ENCODE assay signal across 36 cellular contexts in genomic region chr6:150662814-150663213, GRCh38.
"Had no signal": no experiment of that assay in that cellular context is flagged by ENCODE, and none has a peak within 500 bp of the region (broad histone marks: within the 10 kb centered on the region; RNA-seq: fewer than 3 reads in every experiment).

No MANE protein-coding gene starts in this region.

- H3K36me3 ChIP-seq: ascending aorta, cardiac muscle cell, MG63, Peyer's patch, SJSA1 had no signal

- H3K27me3 ChIP-seq: ascending aorta, cardiac muscle cell, MG63, Peyer's patch had no signal

- DNase-seq: activated CD4-positive, alpha-beta T cell treated with anti-CD3 and anti-CD28 coated beads, Interleukin-2, amount 10 ng/mL, durations not matched to agents 24 days and 14 days; activated CD4-positive, alpha-beta T cell treated with anti-CD3 and anti-CD28 coated beads, Interleukin-2, amount 50 U/mL, for 4 hours; activated CD8-positive, alpha-beta T cell treated with anti-CD3 and anti-CD28 coated beads for 36 hours; activated effector memory CD4-positive, alpha-beta T cell treated with anti-CD3 and anti-CD28 coated beads, Interleukin-2, amount 50 U/mL, for 16 hours; activated naive CD4-positive, alpha-beta T cell treated with Interleukin-2 at 50 U/mL for 16 hours; activated naive CD8-positive, alpha-beta T cell treated with anti-CD3 and anti-CD28 coated beads, Interleukin-2, amount 10 ng/mL, durations not matched to agents 7 days and 5 days; activated T-cell treated with anti-CD3 and anti-CD28 coated beads, Interleukin-2, amount 50 U/mL, for 1 hour; activated T-cell treated with anti-CD3 and anti-CD28 coated beads, Interleukin-2, amount 50 U/mL, for 72 hours; amygdala; Kasumi-1; KG1; MG63; NCI-H1048; NCI-H1417; NCI-H1694 treated with DMSO at 0.1 percent for 48 hours; NCI-H2029; NCI-H2107; NCI-H2171; NCI-H510A; NCI-H526; NCI-H748 treated with DMSO at 0.1 percent for 48 hours; NK-92 treated with Interleukin-12 subunit alpha and Interleukin-12 subunit beta, amount 100 ng/mL, for 24 hours; PC-3; Peyer's patch; RPMI8226; SHP77 treated with DMSO at 0.1 percent for 48 hours; SK-N-SH had no signal

- ATAC-seq: activated CD8-positive, alpha-beta T cell treated with anti-CD3 and anti-CD28 coated beads for 36 hours; activated T-cell treated with anti-CD3 and anti-CD28 coated beads, Interleukin-2, amount 50 U/mL, for 72 hours; activated T-helper 17 cell treated with anti-CD3 and anti-CD28 coated beads, Interleukin-2, amount 50 U/mL, for 72 hours; PC-3 had no signal

- H3K4me2 ChIP-seq: SK-N-SH had no signal

- H3K9me3 ChIP-seq: ascending aorta, MG63, Peyer's patch, SJSA1, SK-N-SH had no signal

- H3K27ac ChIP-seq: ascending aorta, cardiac muscle cell, Peyer's patch, SJSA1 had no signal

- H3K9ac ChIP-seq: SK-N-SH had no signal

- FAIRE-seq: TTC549 had no signal

- H3K4me3 ChIP-seq: ascending aorta, cardiac muscle cell, MG63, Peyer's patch, SJSA1 had no signal

- H3K27ac Mint-ChIP-seq: activated CD4-positive, alpha-beta T cell treated with anti-CD3 and anti-CD28 coated beads, Interleukin-2, amount 10 ng/mL, durations not matched to agents 24 days and 14 days; activated CD8-positive, alpha-beta T cell treated with anti-CD3 and anti-CD28 coated beads for 36 hours; activated naive CD4-positive, alpha-beta T cell treated with anti-CD3 and anti-CD28 coated beads, Interleukin-2, amount 50 U/mL, for 24 hours; activated naive CD8-positive, alpha-beta T cell treated with anti-CD3 and anti-CD28 coated beads, Interleukin-2, amount 10 ng/mL, durations not matched to agents 7 days and 5 days; activated T-cell treated with anti-CD3 and anti-CD28 coated beads, Interleukin-2, amount 50 U/mL, for 72 hours; T-helper 1 cell treated with Interleukin-12 subunit alpha and Interleukin-12 subunit beta and Interleukin-4 antibody, amounts not matched to agents 30 μg/mL and 1 μg/mL, for 36 hours; T-helper 2 cell treated with Interferon-gamma antibody and Interleukin-4, amounts not matched to agents 5 μg/mL and 100 μg/mL, for 36 hours had no signal

- H3K36me3 Mint-ChIP-seq: activated naive CD4-positive, alpha-beta T cell treated with anti-CD3 and anti-CD28 coated beads, Interleukin-2, amount 50 U/mL, for 24 hours; activated naive CD8-positive, alpha-beta T cell treated with anti-CD3 and anti-CD28 coated beads, Interleukin-2, amount 10 ng/mL, durations not matched to agents 7 days and 5 days had no signal

- H3K4me3 Mint-ChIP-seq: activated CD4-positive, alpha-beta T cell treated with anti-CD3 and anti-CD28 coated beads, Interleukin-2, amount 10 ng/mL, durations not matched to agents 24 days and 14 days; activated CD8-positive, alpha-beta T cell treated with anti-CD3 and anti-CD28 coated beads for 36 hours; activated naive CD4-positive, alpha-beta T cell treated with anti-CD3 and anti-CD28 coated beads, Interleukin-2, amount 50 U/mL, for 24 hours; activated naive CD8-positive, alpha-beta T cell treated with anti-CD3 and anti-CD28 coated beads, Interleukin-2, amount 10 ng/mL, durations not matched to agents 7 days and 5 days; activated T-cell treated with anti-CD3 and anti-CD28 coated beads, Interleukin-2, amount 50 U/mL, for 72 hours; activated T-helper 17 cell treated with anti-CD3 and anti-CD28 coated beads, Interleukin-2, amount 50 U/mL, for 72 hours; central memory CD8-positive, alpha-beta T cell; T-helper 1 cell treated with Interleukin-12 subunit alpha and Interleukin-12 subunit beta and Interleukin-4 antibody, amounts not matched to agents 30 μg/mL and 1 μg/mL, for 36 hours; T-helper 2 cell treated with Interferon-gamma antibody and Interleukin-4, amounts not matched to agents 5 μg/mL and 100 μg/mL, for 36 hours had no signal

- H3K27me3 Mint-ChIP-seq: activated CD8-positive, alpha-beta T cell treated with anti-CD3 and anti-CD28 coated beads for 36 hours; central memory CD8-positive, alpha-beta T cell had no signal

- H3K4me1 Mint-ChIP-seq: activated CD4-positive, alpha-beta T cell treated with anti-CD3 and anti-CD28 coated beads, Interleukin-2, amount 10 ng/mL, durations not matched to agents 24 days and 14 days; activated naive CD4-positive, alpha-beta T cell treated with anti-CD3 and anti-CD28 coated beads, Interleukin-2, amount 50 U/mL, for 24 hours; activated naive CD8-positive, alpha-beta T cell treated with anti-CD3 and anti-CD28 coated beads, Interleukin-2, amount 10 ng/mL, durations not matched to agents 7 days and 5 days had no signal

- H3K9me3 Mint-ChIP-seq: activated CD4-positive, alpha-beta T cell treated with anti-CD3 and anti-CD28 coated beads, Interleukin-2, amount 10 ng/mL, durations not matched to agents 24 days and 14 days; activated CD8-positive, alpha-beta T cell treated with anti-CD3 and anti-CD28 coated beads for 36 hours; activated naive CD4-positive, alpha-beta T cell treated with anti-CD3 and anti-CD28 coated beads, Interleukin-2, amount 50 U/mL, for 24 hours; activated naive CD8-positive, alpha-beta T cell treated with anti-CD3 and anti-CD28 coated beads, Interleukin-2, amount 10 ng/mL, durations not matched to agents 7 days and 5 days; central memory CD8-positive, alpha-beta T cell; T-helper 1 cell treated with Interleukin-12 subunit alpha and Interleukin-12 subunit beta and Interleukin-4 antibody, amounts not matched to agents 30 μg/mL and 1 μg/mL, for 36 hours; T-helper 2 cell treated with Interferon-gamma antibody and Interleukin-4, amounts not matched to agents 5 μg/mL and 100 μg/mL, for 36 hours had no signal
